21 cellular contexts compared by ENCODE assay signal in genomic region chr22:43172191-43172590, GRCh38.
"Had no signal": no experiment of that assay in that cellular context is flagged by ENCODE, and none has a peak within 500 bp of the region (broad histone marks: within the 10 kb centered on the region; RNA-seq: fewer than 3 reads in every experiment).

No MANE protein-coding gene starts in this region.

- H3K27ac Mint-ChIP-seq: nephron had no signal

- H3K4me2 ChIP-seq: hepatocyte had no signal

- H2AFZ ChIP-seq: hepatocyte, parathyroid adenoma had no signal

- H3K27me3 ChIP-seq: esophagus muscularis mucosa, hepatocyte, sigmoid colon, suprapubic skin, tibial artery, upper lobe of right lung, vagina had no signal

- ATAC-seq: left ventricle myocardium superior, upper lobe of right lung had no signal

- H3K4me3 ChIP-seq: esophagus muscularis mucosa, hepatocyte, lung, prostate gland, sigmoid colon, skin epidermis, suprapubic skin, tibial artery, upper lobe of right lung, vagina had no signal

- H3K9ac ChIP-seq: parathyroid adenoma had no signal

- H3K27me3 Mint-ChIP-seq: naive B cell had no signal

- H3K4me3 Mint-ChIP-seq: naive B cell, nephron had no signal

- H3K4me1 ChIP-seq: esophagus muscularis mucosa, parathyroid adenoma, prostate gland, sigmoid colon, upper lobe of right lung, vagina had no signal

- H3K9me3 ChIP-seq: esophagus muscularis mucosa, prostate gland, sigmoid colon, suprapubic skin, tibial artery, upper lobe of right lung, vagina had no signal

- H3K27ac ChIP-seq: esophagus muscularis mucosa, hepatocyte, parathyroid adenoma, prostate gland, skin epidermis, suprapubic skin, tibial artery, upper lobe of right lung, vagina had no signal

- DNase-seq: effector memory CD4-positive, alpha-beta T cell; foreskin fibroblast; left ventricle myocardium superior; mesenchymal stem cell; midbrain; naive B cell; occipital lobe; sigmoid colon; stimulated activated CD4-positive, alpha-beta T cell treated with anti-CD3 and anti-CD28 coated beads, Interleukin-12 subunit alpha, Interleukin-12 subunit beta, amount 100 ng/mL, for 4 hours; stimulated activated naive CD4-positive, alpha-beta T cell; tibial artery; upper lobe of right lung had no signal

- H3K4me1 Mint-ChIP-seq: naive B cell, nephron had no signal

- H3K9me3 Mint-ChIP-seq: naive B cell, nephron had no signal
